In genomic region chr17:17285951-17286350, GRCh38 we compare ENCODE assay signal across 37 cellular contexts.
"Had no signal": no experiment of that assay in that cellular context is flagged by ENCODE, and none has a peak within 500 bp of the region (broad histone marks: within the 10 kb centered on the region; RNA-seq: fewer than 3 reads in every experiment).

No MANE protein-coding gene starts in this region.

- H3K27me3 ChIP-seq: adrenal gland, body of pancreas, brain microvascular endothelial cell, breast epithelium had no signal

- H3K4me3 ChIP-seq: adrenal gland, body of pancreas, breast epithelium had no signal

- H3K36me3 ChIP-seq: adrenal gland, brain microvascular endothelial cell, breast epithelium had no signal

- H3K36me3 Mint-ChIP-seq: activated CD4-positive, alpha-beta memory T cell treated with anti-CD3 and anti-CD28 coated beads for 36 hours; activated naive CD4-positive, alpha-beta T cell treated with anti-CD3 and anti-CD28 coated beads, Interleukin-2, amount 50 U/mL, for 72 hours; activated naive CD8-positive, alpha-beta T cell treated with anti-CD3 and anti-CD28 coated beads for 36 hours; T-cell had no signal

- H3K27ac Mint-ChIP-seq: activated B cell treated with CpG ODN at 0.5 μM for 24 hours; activated CD4-positive, alpha-beta memory T cell treated with anti-CD3 and anti-CD28 coated beads for 36 hours; activated CD4-positive, alpha-beta T cell treated with anti-CD3 and anti-CD28 coated beads, Interleukin-2, amount 10 ng/mL, durations not matched to agents 24 days and 14 days; activated CD8-positive, alpha-beta T cell treated with anti-CD3 and anti-CD28 coated beads for 36 hours; activated naive CD4-positive, alpha-beta T cell treated with anti-CD3 and anti-CD28 coated beads for 36 hours; activated naive CD4-positive, alpha-beta T cell treated with anti-CD3 and anti-CD28 coated beads, Interleukin-2, amount 50 U/mL, for 72 hours; activated naive CD8-positive, alpha-beta T cell treated with anti-CD3 and anti-CD28 coated beads for 36 hours; activated T-cell treated with anti-CD3 and anti-CD28 coated beads, Interleukin-2, amount 50 U/mL, for 72 hours; activated T-helper 1 cell treated with anti-CD3 and anti-CD28 coated beads, Interleukin-12 subunit alpha, Interleukin-12 subunit beta, Interleukin-2, Interleukin-4 antibody, amounts not matched to agents 30 ng/mL and 10 ng/mL and 1 ng/mL, durations not matched to agents 14 hours and 24 hours and 36 hours; activated T-helper 17 cell treated with anti-CD3 and anti-CD28 coated beads, Interleukin-2, amount 50 U/mL, for 72 hours; T-cell; T-helper 2 cell treated with Interferon-gamma antibody and Interleukin-4, amounts not matched to agents 5 μg/mL and 100 μg/mL, for 36 hours had no signal

- H3K4me3 Mint-ChIP-seq: activated B cell treated with CpG ODN at 0.5 μM for 24 hours; activated CD4-positive, alpha-beta memory T cell treated with anti-CD3 and anti-CD28 coated beads for 36 hours; activated CD4-positive, alpha-beta T cell treated with anti-CD3 and anti-CD28 coated beads, Interleukin-2, amount 10 ng/mL, durations not matched to agents 24 days and 14 days; activated CD8-positive, alpha-beta T cell treated with anti-CD3 and anti-CD28 coated beads for 36 hours; activated naive CD4-positive, alpha-beta T cell treated with anti-CD3 and anti-CD28 coated beads for 36 hours; activated naive CD8-positive, alpha-beta T cell treated with anti-CD3 and anti-CD28 coated beads for 36 hours; activated T-cell treated with anti-CD3 and anti-CD28 coated beads, Interleukin-2, amount 50 U/mL, for 4 hours; activated T-cell treated with anti-CD3 and anti-CD28 coated beads, Interleukin-2, amount 50 U/mL, for 72 hours; activated T-helper 1 cell treated with anti-CD3 and anti-CD28 coated beads, Interleukin-12 subunit alpha, Interleukin-12 subunit beta, Interleukin-2, Interleukin-4 antibody, amounts not matched to agents 30 ng/mL and 10 ng/mL and 1 ng/mL, durations not matched to agents 14 hours and 24 hours and 36 hours; activated T-helper 17 cell treated with anti-CD3 and anti-CD28 coated beads, Interleukin-2, amount 50 U/mL, for 72 hours; central memory CD8-positive, alpha-beta T cell; T-cell; T-helper 2 cell treated with Interferon-gamma antibody and Interleukin-4, amounts not matched to agents 5 μg/mL and 100 μg/mL, for 36 hours had no signal

- FAIRE-seq: astrocyte, TTC549 had no signal

- DNase-seq: activated B cell treated with CpG ODN at 0.5 μM for 24 hours; activated CD4-positive, alpha-beta memory T cell treated with anti-CD3 and anti-CD28 coated beads for 36 hours; activated CD4-positive, alpha-beta T cell treated with anti-CD3 and anti-CD28 coated beads for 4 hours; activated CD4-positive, alpha-beta T cell treated with anti-CD3 and anti-CD28 coated beads, Interleukin-2, amount 10 ng/mL, durations not matched to agents 24 days and 14 days; activated CD4-positive, alpha-beta T cell treated with anti-CD3 and anti-CD28 coated beads, Interleukin-2, amount 50 U/mL, for 1 hour; activated CD4-positive, alpha-beta T cell treated with anti-CD3 and anti-CD28 coated beads, Interleukin-2, amount 50 U/mL, for 4 hours; activated CD4-positive, CD25-positive, alpha-beta regulatory T cell treated with anti-CD3 and anti-CD28 coated beads, Interleukin-2, amount 50 U/mL, for 72 hours; activated CD8-positive, alpha-beta memory T cell treated with anti-CD3 and anti-CD28 coated beads, Interleukin-2, amount 50 U/mL, for 4 hours; activated CD8-positive, alpha-beta T cell treated with anti-CD3 and anti-CD28 coated beads for 36 hours; activated effector memory CD4-positive, alpha-beta T cell treated with anti-CD3 and anti-CD28 coated beads, Interleukin-2, amount 50 U/mL, for 16 hours; activated gamma-delta T cell treated with Interleukin-2 at 50 U/mL for 16 hours; activated naive CD4-positive, alpha-beta T cell; activated naive CD4-positive, alpha-beta T cell treated with anti-CD3 and anti-CD28 coated beads for 36 hours; activated naive CD4-positive, alpha-beta T cell treated with anti-CD3 and anti-CD28 coated beads, Interleukin-2, amount 50 U/mL, for 16 hours; activated naive CD8-positive, alpha-beta T cell treated with anti-CD3 and anti-CD28 coated beads for 36 hours; activated T-cell treated with anti-CD3 and anti-CD28 coated beads for 4 hours; activated T-cell treated with anti-CD3 and anti-CD28 coated beads, Interleukin-2, amount 50 U/mL, for 1 hour; activated T-cell treated with anti-CD3 and anti-CD28 coated beads, Interleukin-2, amount 50 U/mL, for 4 hours; activated T-cell treated with anti-CD3 and anti-CD28 coated beads, Interleukin-2, amount 50 U/mL, for 72 hours; adrenal gland; amniotic stem cell; aorta; body of pancreas; brain microvascular endothelial cell; cerebellar nuclear complex; T-cell; T-helper 2 cell; T-helper 9 cell had no signal

- ATAC-seq: activated CD8-positive, alpha-beta T cell treated with anti-CD3 and anti-CD28 coated beads for 36 hours; activated naive CD4-positive, alpha-beta T cell treated with anti-CD3 and anti-CD28 coated beads, Interleukin-2, amount 50 U/mL, for 72 hours; activated T-cell treated with anti-CD3 and anti-CD28 coated beads, Interleukin-2, amount 50 U/mL, for 4 hours; activated T-cell treated with anti-CD3 and anti-CD28 coated beads, Interleukin-2, amount 50 U/mL, for 72 hours; activated T-helper 17 cell treated with anti-CD3 and anti-CD28 coated beads, Interleukin-2, amount 50 U/mL, for 72 hours; body of pancreas; T-cell had no signal

- H3K9me3 ChIP-seq: adrenal gland, body of pancreas, breast epithelium had no signal

- H3K4me1 ChIP-seq: adrenal gland, body of pancreas, breast epithelium had no signal

- H3K27ac ChIP-seq: adrenal gland, body of pancreas, brain microvascular endothelial cell, breast epithelium, VCaP had no signal

- H3K27me3 Mint-ChIP-seq: activated B cell treated with CpG ODN at 0.5 μM for 24 hours; activated CD4-positive, alpha-beta memory T cell treated with anti-CD3 and anti-CD28 coated beads for 36 hours; activated CD8-positive, alpha-beta T cell treated with anti-CD3 and anti-CD28 coated beads for 36 hours; activated naive CD8-positive, alpha-beta T cell treated with anti-CD3 and anti-CD28 coated beads for 36 hours; activated T-helper 17 cell treated with anti-CD3 and anti-CD28 coated beads, Interleukin-2, amount 50 U/mL, for 72 hours; central memory CD8-positive, alpha-beta T cell; T-cell had no signal
